8 cellular contexts compared by ENCODE assay signal in genomic region chr2:172931923-172932520, GRCh38.
DNase-seq lines count a peak whose midpoint lies in the region; ATAC-seq, FAIRE-seq and TF ChIP-seq lines count a peak whose summit lies in the region.

No MANE protein-coding gene starts in this region.

- H3K36me3 Mint-ChIP-seq in T-helper 2 cell treated with Interferon-gamma antibody and Interleukin-4, amounts not matched to agents 5 μg/mL and 100 μg/mL, for 36 hours (ENCODE audit: low read depth): no peaks in the 10 kb centered on the region

- H3K9me3 Mint-ChIP-seq in T-helper 2 cell treated with Interferon-gamma antibody and Interleukin-4, amounts not matched to agents 5 μg/mL and 100 μg/mL, for 36 hours: no peaks in the 10 kb centered on the region

- in situ Hi-C loops in astrocyte of the spinal cord (cut with HindIII; ENCODE audit: low sequenced_read_pairs): no loop called here

- ATAC-seq in GM19397 (IDR thresholded peaks at IDR 0.05; ENCODE audit: unreplicated experiment) (no peak), HG03139 (IDR thresholded peaks at IDR 0.05; ENCODE audit: unreplicated experiment) (no peak)

- H3K4me3 Mint-ChIP-seq in T-helper 2 cell treated with Interferon-gamma antibody and Interleukin-4, amounts not matched to agents 5 μg/mL and 100 μg/mL, for 36 hours: no peak overlapping the region

- peaks cover 7% of the 10 kb centered on the region for H3K27me3 Mint-ChIP-seq in T-helper 2 cell treated with Interferon-gamma antibody and Interleukin-4, amounts not matched to agents 5 μg/mL and 100 μg/mL, for 36 hours (ENCODE audit: low read depth)

- peaks cover 4% of the 10 kb centered on the region for H3K4me1 Mint-ChIP-seq in T-helper 2 cell treated with Interferon-gamma antibody and Interleukin-4, amounts not matched to agents 5 μg/mL and 100 μg/mL, for 36 hours (ENCODE audit: low read depth)

- H3K27ac Mint-ChIP-seq in T-helper 2 cell treated with Interferon-gamma antibody and Interleukin-4, amounts not matched to agents 5 μg/mL and 100 μg/mL, for 36 hours: no peak overlapping the region

- peak; percentile 73 for TF ChIP-seq CTCF in astrocyte of the spinal cord (IDR thresholded peaks at IDR 0.05; ENCODE audit: low read depth, low read length)

- peak; percentile 97 for FAIRE-seq in islet of Langerhans (lab: Jason Lieb, UNC)

- DNase-seq in ELR (ENCODE audit: low read depth) (peak; percentile 79), MV-4-11 (lab: John Stamatoyannopoulos, UW) (peak; percentile 49), astrocyte of the spinal cord (ENCODE audit: low read depth, low spot score) (peak; percentile 76)
- DNase-seq in T-helper 2 cell treated with Interferon-gamma antibody and Interleukin-4, amounts not matched to agents 5 μg/mL and 100 μg/mL, for 36 hours (ENCODE audit: low spot score): peak; percentile 22
- DNase-seq in stimulated activated CD4-positive, alpha-beta T cell treated with anti-CD3 and anti-CD28 coated beads, Interleukin-2, amount 100 ng/mL, for 4 hours (ENCODE audit: low read depth): peak; percentile 29

- no peak overlapping the region for H3K4me3 ChIP-seq in astrocyte of the spinal cord (ENCODE audit: low read depth, low read length)

Comparison
In these comparisons a context has a peak if more than half of its experiments do, and no peak if none do; other contexts are left out.
1. DNase-seq: peak in every context shown above with its lines; median percentile 79 in ELR; 76 in astrocyte of the spinal cord; 49 in MV-4-11; 29 in stimulated activated CD4-positive, alpha-beta T cell treated with anti-CD3 and anti-CD28 coated beads, Interleukin-2, amount 100 ng/mL, for 4 hours; 22 in T-helper 2 cell treated with Interferon-gamma antibody and Interleukin-4, amounts not matched to agents 5 μg/mL and 100 μg/mL, for 36 hours.